In the genomic region with DNA sequence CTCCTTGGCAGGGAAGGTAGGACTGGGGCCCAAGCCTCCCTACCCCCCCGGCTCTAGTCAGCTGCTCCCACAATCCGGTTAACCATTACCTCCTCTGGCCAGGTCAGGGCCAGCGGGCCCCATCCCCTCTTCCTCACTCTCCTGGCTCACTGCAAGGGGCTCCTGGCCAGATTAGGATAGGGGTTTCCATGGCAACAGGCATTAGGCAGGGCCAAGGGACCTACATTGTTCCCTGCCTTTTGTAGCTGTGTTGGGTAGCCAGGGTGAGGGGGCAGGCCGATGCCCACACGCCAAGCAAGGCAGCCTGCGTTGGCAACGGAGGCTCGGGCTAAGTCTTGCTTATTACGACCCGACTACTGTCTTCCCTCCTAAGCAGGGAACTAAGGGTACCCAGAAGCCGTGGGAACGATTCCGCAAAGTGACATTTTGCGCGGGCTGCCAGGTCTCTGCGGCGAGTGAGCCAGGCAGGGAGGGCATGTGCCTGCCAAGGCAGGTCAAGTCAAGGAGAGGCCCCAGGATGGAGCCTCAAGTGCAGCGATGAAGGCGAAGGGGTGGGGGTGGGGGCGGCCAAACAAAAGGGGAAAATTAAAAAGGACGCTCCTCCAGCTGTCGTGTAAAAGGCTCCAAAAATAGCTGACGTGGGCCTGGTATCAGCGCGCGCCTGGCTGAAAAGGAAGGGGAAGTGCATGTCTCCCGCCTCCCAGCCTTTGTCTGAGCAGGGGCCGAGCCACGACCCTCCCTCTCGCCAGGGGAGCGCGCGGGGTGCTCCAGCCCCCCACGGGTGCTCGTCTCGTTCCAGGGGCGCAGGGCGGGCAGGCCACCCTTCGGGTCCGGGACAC, we compare ENCODE assay signal across 8 cellular contexts. TPM values are rescaled to one million over a fixed set of nuclear protein-coding genes. Genes with fewer than 3 reads are reported as not detected.
DNase-seq lines count a peak whose midpoint lies in the region; ATAC-seq and TF ChIP-seq lines count a peak whose summit lies in the region.

No MANE protein-coding gene starts in this region.

- no peaks in the 10 kb centered on the region for H3K27me3 ChIP-seq in layer of hippocampus (ENCODE audit: control insufficient read depth, insufficient read depth, low read length)

- H3K27ac ChIP-seq in layer of hippocampus (ENCODE audit: low read depth, low read length): peak overlapping the region; percentile 98

- CTCF ChIA-PET in HEK293T (lab: Yijun Ruan, JAX): interaction anchor here (1.4 kb wide), 1 partner anchor 42 kb away, joined by 4 read pairs; no protein-coding TSS in a partner anchor

- DNase-seq in GDM1 (lab: John Stamatoyannopoulos, UW) (peak; percentile 46), SHP77 treated with DMSO at 0.1 percent for 48 hours (lab: John Stamatoyannopoulos, UW) (peak; percentile 15), cerebellum (ENCODE audit: low spot score) (peak; percentile 74), HuH-7.5 (ENCODE audit: low spot score) (no peak), HEK293T (ENCODE audit: extremely low spot score) (no peak)
- peak; percentile 42 for DNase-seq in stimulated activated CD4-positive, alpha-beta T cell treated with anti-CD3 and anti-CD28 coated beads, Interleukin-4, amount 100 ng/mL, for 1 hour

- peak; percentile 4 for ATAC-seq in HG03064 (IDR thresholded peaks at IDR 0.05; ENCODE audit: low read depth, unreplicated experiment)

- POLR2A ChIA-PET in HEK293T (lab: Yijun Ruan, JAX): interaction anchor here (1.0 to 1.9 kb wide), 9 partner anchors 8 to 340 kb away, joined by 3 to 8 read pairs (median 5); partner anchors contain the start of genes CIB1 and GDPGP1

TF ChIP-seq in HEK293T, 16 proteins besides CTCF, POLR2A, EP300 and RAD21:
- TF ChIP-seq L3MBTL2 (conservative IDR thresholded peaks at IDR 0.05) (no peak), SP1 (IDR thresholded peaks at IDR 0.05) (no peak), FOXA1 (IDR thresholded peaks at IDR 0.05) (no peak), FOXM1 (IDR thresholded peaks at IDR 0.05; ENCODE audit: borderline replicate concordance) (no peak), SUZ12 (IDR thresholded peaks at IDR 0.05) (no peak), CTBP1 (IDR thresholded peaks at IDR 0.05; ENCODE audit: borderline replicate concordance) (no peak), FOXK2 (IDR thresholded peaks at IDR 0.05) (no peak), TARDBP (IDR thresholded peaks at IDR 0.05) (no peak), ARNT (IDR thresholded peaks at IDR 0.05) (no peak), ZNF384 (IDR thresholded peaks at IDR 0.05) (no peak)

RNA-seq across cellular contexts. Expression of gene IDH2, which starts 0.9 kb away (rescaled TPM):
- total RNA-seq in cerebellum: 51.9 TPM

Comparison
In these comparisons a context has a peak if more than half of its experiments do, and no peak if none do; other contexts are left out.
1. DNase-seq: peak in GDM1 (single experiment), SHP77 treated with DMSO at 0.1 percent for 48 hours (single experiment), cerebellum (single experiment) and stimulated activated CD4-positive, alpha-beta T cell treated with anti-CD3 and anti-CD28 coated beads, Interleukin-4, amount 100 ng/mL, for 1 hour (single experiment); none in HuH-7.5 (single experiment) and HEK293T (single experiment).